12 cellular contexts compared by ENCODE assay signal in genomic region chr14:68521557-68521901, GRCh38.
DNase-seq lines count a peak whose midpoint lies in the region; TF ChIP-seq lines count a peak whose summit lies in the region.
"Had no signal": no experiment of that assay in that cellular context is flagged by ENCODE, and none has a peak within 500 bp of the region (broad histone marks: within the 10 kb centered on the region; RNA-seq: fewer than 3 reads in every experiment).

No MANE protein-coding gene starts in this region.

- no peak for TF ChIP-seq POLR2A in spleen (IDR thresholded peaks at IDR 0.05)

- H3K4me3 ChIP-seq in OCI-LY3 (ENCODE audit: low read length), result no peak overlapping the region
- H3K4me3 ChIP-seq in endodermal cell (ENCODE audit: low read length), result no peak overlapping the region
- no peak overlapping the region for H3K4me3 ChIP-seq in thymus (ENCODE audit: low read length)
- H3K4me3 ChIP-seq in foreskin fibroblast (ENCODE audit: low read depth in 1 of 2, low read length in 2 of 2), result no peak overlapping the region
- H3K4me3 ChIP-seq in spleen, result no peak overlapping the region
- H3K4me3 ChIP-seq: BLaER1 treated with 17β-estradiol and CSF1 and Interleukin-3, amounts not matched to agents 10 nM and 100 nM had no signal

- no peak overlapping the region for H2AFZ ChIP-seq in OCI-LY3 (ENCODE audit: low read depth, low read length)

- H3K36me3 ChIP-seq in OCI-LY3 (replicated peaks; ENCODE audit: low read depth, low read length), result no peaks in the 10 kb centered on the region
- H3K36me3 ChIP-seq in endodermal cell (ENCODE audit: control insufficient read depth, insufficient read depth, low read length), result no peaks in the 10 kb centered on the region
- no peaks in the 10 kb centered on the region for H3K36me3 ChIP-seq in thymus (ENCODE audit: control insufficient read depth, insufficient read depth)
- H3K36me3 ChIP-seq in spleen, result no peaks in the 10 kb centered on the region

- H3K9me3 ChIP-seq in OCI-LY3 (ENCODE audit: insufficient read depth, low read length) (no peaks in the 10 kb centered on the region), endodermal cell (ENCODE audit: control insufficient read depth, low read length) (no peaks in the 10 kb centered on the region), thymus (ENCODE audit: control insufficient read depth) (no peaks in the 10 kb centered on the region), spleen (no peaks in the 10 kb centered on the region)

- DNase-seq in endodermal cell, result no peak
- DNase-seq in foreskin fibroblast, result no peak
- DNase-seq in posterior cingulate gyrus, result no peak
- no peak for DNase-seq in NCI-H526 (lab: John Stamatoyannopoulos, UW)
- DNase-seq in spleen, result no peak
- DNase-seq: activated naive CD4-positive, alpha-beta T cell; KBM-7; naive B cell had no signal

- H3K27ac Mint-ChIP-seq in endodermal cell (peak overlapping the region; percentile 91), nephron (peak overlapping the region; percentile 97 to 100 (median 99))

- no peaks in the 10 kb centered on the region for H4K20me1 ChIP-seq in OCI-LY3 (ENCODE audit: insufficient read depth, low read length)
- H4K20me1 ChIP-seq: BLaER1 treated with 17β-estradiol and CSF1 and Interleukin-3, amounts not matched to agents 10 nM and 100 nM had no signal

- H3K9ac ChIP-seq in OCI-LY3 (ENCODE audit: low read length) (no peak overlapping the region; the same call in 1 of the 2 replicates), endodermal cell (ENCODE audit: extremely low read depth, low read length, poor library complexity, severe bottlenecking) (no peak overlapping the region)

- no peak overlapping the region for H3K4me3 Mint-ChIP-seq in endodermal cell
- peak overlapping the region in 1 of 3 experiments; percentile 13 for H3K4me3 Mint-ChIP-seq in nephron

- WGBS in endodermal cell (ENCODE audit: insufficient coverage in 1 of 2, insufficient read length in 1 of 2), 2 experiments, result 84 to 86% methylated on average over 1 of the region's 1 CpG
- 93% methylated on average over 1 of the region's 1 CpG for WGBS in thymus
- WGBS in spleen, 5 donors, result 65 to 93% (median 78%) methylated on average over 1 of the region's 1 CpG

- H3K9me3 Mint-ChIP-seq in endodermal cell (peaks cover 2% of the 10 kb centered on the region), nephron (peaks cover 11% of the 10 kb centered on the region)

- H3K4me2 ChIP-seq in OCI-LY3 (ENCODE audit: low read length), result peak overlapping the region; percentile 20

- H3K27ac ChIP-seq in OCI-LY3 (ENCODE audit: low read length), result peak overlapping the region; percentile 20; the same call in 1 of the 2 replicates
- no peak overlapping the region for H3K27ac ChIP-seq in endodermal cell (ENCODE audit: low read depth, low read length)
- peak overlapping the region; percentile 69 for H3K27ac ChIP-seq in thymus (ENCODE audit: low read depth)
- H3K27ac ChIP-seq in spleen, result peak overlapping the region in 4 of 8 donors; percentile 35 to 75 (median 62)
- H3K27ac ChIP-seq: BLaER1 treated with 17β-estradiol and CSF1 and Interleukin-3, amounts not matched to agents 10 nM and 100 nM had no signal

- H3K27me3 Mint-ChIP-seq in endodermal cell (ENCODE audit: insufficient read depth) (no peaks in the 10 kb centered on the region), nephron (ENCODE audit: low read depth) (no peaks in the 10 kb centered on the region)
- H3K27me3 Mint-ChIP-seq: naive B cell had no signal

- intact Hi-C loops in posterior cingulate gyrus (cut with DNase I) (no loop called here), spleen (cut with DNase I; ENCODE audit: low total_unique reads) (no loop called here)

- TF ChIP-seq CTCF in OCI-LY3 (IDR thresholded peaks at IDR 0.05; ENCODE audit: low read depth, low read length), result no peak
- no peak for TF ChIP-seq CTCF in endodermal cell (conservative IDR thresholded peaks at IDR 0.05)
- no peak for TF ChIP-seq CTCF in nephron (IDR thresholded peaks at IDR 0.05; ENCODE audit: unreplicated experiment in 3 of 3)
- no peak for TF ChIP-seq CTCF in foreskin fibroblast (IDR thresholded peaks at IDR 0.05; ENCODE audit: low read depth, low read length)
- no peak for TF ChIP-seq CTCF in spleen (IDR thresholded peaks at IDR 0.05 in 8 of 11, conservative IDR thresholded peaks at IDR 0.05 in 3 of 11)

- H3K27me3 ChIP-seq in OCI-LY3 (ENCODE audit: low read depth, low read length) (no peaks in the 10 kb centered on the region), endodermal cell (ENCODE audit: control insufficient read depth, insufficient read depth, low read length, poor library complexity, severe bottlenecking) (no peaks in the 10 kb centered on the region), thymus (ENCODE audit: control insufficient read depth, insufficient read depth) (no peaks in the 10 kb centered on the region), spleen (replicated peaks in 1 of 7) (no peaks in the 10 kb centered on the region)
- H3K27me3 ChIP-seq: BLaER1 treated with 17β-estradiol and CSF1 and Interleukin-3, amounts not matched to agents 10 nM and 100 nM had no signal

- H3K36me3 Mint-ChIP-seq in endodermal cell (ENCODE audit: low read depth) (no peaks in the 10 kb centered on the region), nephron (ENCODE audit: low read depth) (peaks cover 8% of the 10 kb centered on the region)

- H3K4me1 ChIP-seq in OCI-LY3 (ENCODE audit: low read length) (peaks cover 60% of the 10 kb centered on the region), endodermal cell (ENCODE audit: control insufficient read depth, insufficient read depth, low read length) (peaks cover 8% of the 10 kb centered on the region), thymus (ENCODE audit: control insufficient read depth, insufficient read depth, low read length) (peaks cover 11% of the 10 kb centered on the region), spleen (peaks cover 5 to 74% (median 27%) of the 10 kb centered on the region in 6 donors)

- no peaks in the 10 kb centered on the region for H3K79me2 ChIP-seq in OCI-LY3 (ENCODE audit: low read length)

- H3K4me1 Mint-ChIP-seq in endodermal cell (peaks cover 28% of the 10 kb centered on the region), nephron (peaks cover 87% of the 10 kb centered on the region)
